In genomic region chr22:17112491-17113042, GRCh38 we compare ENCODE assay signal across 18 cellular contexts. TPM values are rescaled to one million over a fixed set of nuclear protein-coding genes. Genes with fewer than 3 reads are reported as not detected.
DNase-seq lines count a peak whose midpoint lies in the region; ATAC-seq and TF ChIP-seq lines count a peak whose summit lies in the region.
"Had no signal": no experiment of that assay in that cellular context is flagged by ENCODE, and none has a peak within 500 bp of the region (broad histone marks: within the 10 kb centered on the region; RNA-seq: fewer than 3 reads in every experiment).

No MANE protein-coding gene starts in this region.

- H3K27ac ChIP-seq in VCaP: peak overlapping the region; percentile 27
- peak overlapping the region; percentile 91 for H3K27ac ChIP-seq in neutrophil
- H3K27ac ChIP-seq: Peyer's patch, psoas muscle, upper lobe of left lung had no signal

- H3K4me3 Mint-ChIP-seq in stimulated activated effector memory CD8-positive, alpha-beta T cell treated with anti-CD3 and anti-CD28 coated beads, Interleukin-12 subunit alpha, Interleukin-12 subunit beta, amount 100 ng/mL, for 72 hours: no peak overlapping the region
- H3K4me3 Mint-ChIP-seq: CD8-positive, alpha-beta memory T cell had no signal

- H3K4me3 ChIP-seq in H7 (ENCODE audit: insufficient read depth, low read depth, low read length): no peak overlapping the region
- no peak overlapping the region for H3K4me3 ChIP-seq in neutrophil (ENCODE audit: low read depth in 1 of 2, low read length in 1 of 2)
- H3K4me3 ChIP-seq: Peyer's patch, psoas muscle, upper lobe of left lung had no signal

- no peaks in the 10 kb centered on the region for H3K36me3 ChIP-seq in H7 (replicated peaks; ENCODE audit: control insufficient read depth, insufficient read depth, low read length)
- H3K36me3 ChIP-seq in neutrophil: peaks cover 80% of the 10 kb centered on the region

- no peaks in the 10 kb centered on the region for H3K9me3 ChIP-seq in neutrophil
- H3K9me3 ChIP-seq: Peyer's patch, psoas muscle, upper lobe of left lung had no signal

- DNase-seq in NCI-H2171 treated with DMSO at 0.1 percent for 48 hours (lab: John Stamatoyannopoulos, UW): peak; percentile 14
- no peak for DNase-seq in NCI-H2171 (lab: John Stamatoyannopoulos, UW)
- DNase-seq in H7: peak; percentile 28
- no peak for DNase-seq in SW 1271 (lab: John Stamatoyannopoulos, UW)
- DNase-seq in Kasumi-1 (lab: John Stamatoyannopoulos, UW): no peak
- DNase-seq in stimulated activated effector memory CD8-positive, alpha-beta T cell treated with anti-CD3 and anti-CD28 coated beads, Interleukin-12 subunit alpha, Interleukin-12 subunit beta, amount 100 ng/mL, for 72 hours (ENCODE audit: low spot score in 2 of 2): no peak
- DNase-seq: activated CD4-positive, alpha-beta T cell treated with anti-CD3 and anti-CD28 coated beads, Interleukin-2, amount 50 U/mL, for 48 hours; KBM-7; left ventricle myocardium superior; NCI-H1048; NCI-H446 treated with DMSO at 0.1 percent for 48 hours; psoas muscle; stimulated activated naive CD4-positive, alpha-beta T cell treated with Interleukin-2 at 50 U/mL for 16 hours; upper lobe of left lung had no signal

- H3K36me3 Mint-ChIP-seq in stimulated activated effector memory CD8-positive, alpha-beta T cell treated with anti-CD3 and anti-CD28 coated beads, Interleukin-12 subunit alpha, Interleukin-12 subunit beta, amount 100 ng/mL, for 72 hours: peaks cover 35% of the 10 kb centered on the region

- ATAC-seq in stimulated activated effector memory CD8-positive, alpha-beta T cell treated with anti-CD3 and anti-CD28 coated beads, Interleukin-12 subunit alpha, Interleukin-12 subunit beta, amount 100 ng/mL, for 72 hours: no peak
- ATAC-seq: left ventricle myocardium superior, psoas muscle had no signal

- TF ChIP-seq CTCF in VCaP (conservative IDR thresholded peaks at IDR 0.05) (no peak), neutrophil (IDR thresholded peaks at IDR 0.05) (no peak)

- H3K27me3 ChIP-seq in H7 (ENCODE audit: control insufficient read depth, insufficient read depth, low read length): no peaks in the 10 kb centered on the region
- H3K27me3 ChIP-seq in neutrophil: no peaks in the 10 kb centered on the region
- H3K27me3 ChIP-seq: Peyer's patch, upper lobe of left lung had no signal

- H3K9me3 Mint-ChIP-seq in stimulated activated effector memory CD8-positive, alpha-beta T cell treated with anti-CD3 and anti-CD28 coated beads, Interleukin-12 subunit alpha, Interleukin-12 subunit beta, amount 100 ng/mL, for 72 hours: no peaks in the 10 kb centered on the region
- H3K9me3 Mint-ChIP-seq: CD8-positive, alpha-beta memory T cell had no signal

- no peak overlapping the region for H3K27ac Mint-ChIP-seq in stimulated activated effector memory CD8-positive, alpha-beta T cell treated with anti-CD3 and anti-CD28 coated beads, Interleukin-12 subunit alpha, Interleukin-12 subunit beta, amount 100 ng/mL, for 72 hours

- H3K4me1 ChIP-seq in neutrophil (ENCODE audit: control insufficient read depth in 1 of 2, insufficient read depth in 1 of 2, low read depth in 1 of 2, low read length in 1 of 2): peaks cover 96 to 99% of the 10 kb centered on the region in 2 experiments
- H3K4me1 ChIP-seq: psoas muscle had no signal

- H3K4me1 Mint-ChIP-seq in stimulated activated effector memory CD8-positive, alpha-beta T cell treated with anti-CD3 and anti-CD28 coated beads, Interleukin-12 subunit alpha, Interleukin-12 subunit beta, amount 100 ng/mL, for 72 hours: peaks cover 45% of the 10 kb centered on the region

RNA-seq across cellular contexts. Expression of gene TMEM121B, which starts 8.6 kb away (rescaled TPM):
- 2.2 and 2.3 TPM in 2 replicates for total RNA-seq in H7 (2014; rRNA removed; shearing (Covaris generic))

RNA-seq across cellular contexts. Expression of gene IL17RA, which starts 27.8 kb away (rescaled TPM):
- total RNA-seq in H7 (2014; rRNA removed; shearing (Covaris generic)): 3.6 and 4.3 TPM in 2 replicates

RNA-seq across cellular contexts. Expression of gene HDHD5, which starts 46.5 kb away (rescaled TPM):
- 127 and 142 TPM in 2 replicates for total RNA-seq in H7 (2014; rRNA removed; shearing (Covaris generic))

Comparison
In these comparisons a context has a peak if more than half of its experiments do, and no peak if none do; other contexts are left out.
1. DNase-seq: peak in NCI-H2171 treated with DMSO at 0.1 percent for 48 hours (single experiment) and H7 (single experiment); none in NCI-H2171 (single experiment), SW 1271 (0 of 2), Kasumi-1 (0 of 2) and stimulated activated effector memory CD8-positive, alpha-beta T cell treated with anti-CD3 and anti-CD28 coated beads, Interleukin-12 subunit alpha, Interleukin-12 subunit beta, amount 100 ng/mL, for 72 hours (0 of 2).